12 cellular contexts compared by ENCODE assay signal in genomic region chr19:33511346-33511745, GRCh38. TPM values are rescaled to one million over a fixed set of nuclear protein-coding genes. Genes with fewer than 3 reads are reported as not detected.
DNase-seq lines count a peak whose midpoint lies in the region; ATAC-seq and TF ChIP-seq lines count a peak whose summit lies in the region.
"Had no signal": no experiment of that assay in that cellular context is flagged by ENCODE, and none has a peak within 500 bp of the region (broad histone marks: within the 10 kb centered on the region; RNA-seq: fewer than 3 reads in every experiment).

No MANE protein-coding gene starts in this region.

- H3K79me1 ChIP-seq in mesenchymal stem cell (replicated peaks; ENCODE audit: low read length, poor library complexity, severe bottlenecking), result peaks cover 60% of the 10 kb centered on the region

- no peak for TF ChIP-seq POLR2A in transverse colon (IDR thresholded peaks at IDR 0.05)

- WGBS in right cardiac atrium, result 90% methylated on average over 13 of the region's 13 CpGs
- 92% methylated on average over 11 of the region's 13 CpGs for WGBS in mesenchymal stem cell
- WGBS in transverse colon (ENCODE audit: low coverage in 1 of 2), 2 donors, result 94% methylated on average over 13 of the region's 13 CpGs; no CpG with 5 or more reads in 1 of the 2 donors

- no peak overlapping the region for H2AFZ ChIP-seq in mesenchymal stem cell (ENCODE audit: low read depth, low read length)

- H3K4me3 ChIP-seq in right cardiac atrium (ENCODE audit: low read length) (no peak overlapping the region), mesenchymal stem cell (ENCODE audit: insufficient read depth in 1 of 2, low read depth in 1 of 2, low read length in 2 of 2) (no peak overlapping the region), transverse colon (no peak overlapping the region)
- H3K4me3 ChIP-seq: HAP-1 had no signal

- H4K91ac ChIP-seq in mesenchymal stem cell (ENCODE audit: low read length), result peak overlapping the region; percentile 35

- H3K27ac ChIP-seq in right cardiac atrium (ENCODE audit: low read length) (no peak overlapping the region), mesenchymal stem cell (ENCODE audit: low read length, poor library complexity, severe bottlenecking) (no peak overlapping the region), transverse colon (no peak overlapping the region)

- H2BK5ac ChIP-seq in mesenchymal stem cell (ENCODE audit: low read depth, low read length, poor library complexity, severe bottlenecking), result no peak overlapping the region

- H3K23ac ChIP-seq in mesenchymal stem cell (ENCODE audit: low read length in 2 of 2), result no peak overlapping the region

- no peak for ATAC-seq in right cardiac atrium
- ATAC-seq in HG02884 (IDR thresholded peaks at IDR 0.05; ENCODE audit: unreplicated experiment), result no peak

- H3K9me3 ChIP-seq in right cardiac atrium (ENCODE audit: control insufficient read depth, low read length) (no peaks in the 10 kb centered on the region), mesenchymal stem cell (ENCODE audit: control insufficient read depth, low read length) (no peaks in the 10 kb centered on the region), transverse colon (no peaks in the 10 kb centered on the region)
- H3K9me3 ChIP-seq: HAP-1 had no signal

- DNase-seq in right cardiac atrium, result peak in 2 of 3 donors; percentile 13 to 39
- no peak for DNase-seq in cardiac septum (ENCODE audit: low spot score)
- no peak for DNase-seq in mesenchymal stem cell
- DNase-seq in putamen (ENCODE audit: low spot score), result peak; percentile 21
- DNase-seq in transverse colon, result no peak
- DNase-seq in KG1 (lab: John Stamatoyannopoulos, UW), result no peak
- DNase-seq: C1 segment of cervical spinal cord; CD4-positive, alpha-beta T cell; DMS79; GOT3 had no signal

- in situ Hi-C loops in transverse colon (cut with MboI; ENCODE audit: low pct_ligation_motif_present in 1 of 4, low pct_unique_long_range_greater_than_20kb in 1 of 4, low sequenced_read_pairs in 3 of 4), result no loop called here

- H2AK5ac ChIP-seq in mesenchymal stem cell (ENCODE audit: low read length, severe bottlenecking), result no peak overlapping the region

- H3K4me2 ChIP-seq in mesenchymal stem cell (ENCODE audit: low read length, poor library complexity, severe bottlenecking), result no peak overlapping the region

- no peak overlapping the region for H3K9ac ChIP-seq in mesenchymal stem cell (ENCODE audit: low read length)

- TF ChIP-seq EP300 in transverse colon (IDR thresholded peaks at IDR 0.05; ENCODE audit: low read depth), result no peak

- H3K14ac ChIP-seq in mesenchymal stem cell (ENCODE audit: low read length in 2 of 2), result no peak overlapping the region

- no peak overlapping the region for H3K18ac ChIP-seq in mesenchymal stem cell (ENCODE audit: low read depth in 1 of 2, low read length in 2 of 2)

- intact Hi-C loops in right cardiac atrium (cut with DNase I), result no loop called here
- intact Hi-C loops in cardiac septum (cut with DNase I), result no loop called here
- intact Hi-C loops in transverse colon (cut with DNase I; ENCODE audit: low total_unique reads), result no loop called here

- peaks cover 15 to 58% of the 10 kb centered on the region in 2 experiments for H3K36me3 ChIP-seq in mesenchymal stem cell (ENCODE audit: control insufficient read depth in 1 of 2, insufficient read depth in 2 of 2, low read depth in 1 of 2, low read length in 2 of 2)
- no peaks in the 10 kb centered on the region for H3K36me3 ChIP-seq in transverse colon
- H3K36me3 ChIP-seq: HAP-1 had no signal

- H2BK15ac ChIP-seq in mesenchymal stem cell (ENCODE audit: low read depth, poor library complexity, severe bottlenecking), result no peak overlapping the region

- H3K4ac ChIP-seq in mesenchymal stem cell (ENCODE audit: low read depth in 1 of 2, low read length in 2 of 2), result no peak overlapping the region

- no peak overlapping the region for H2BK12ac ChIP-seq in mesenchymal stem cell (ENCODE audit: low read length in 2 of 2)

- no peak for TF ChIP-seq CTCF in transverse colon (IDR thresholded peaks at IDR 0.05)

- no peaks in the 10 kb centered on the region for H3K27me3 ChIP-seq in right cardiac atrium (ENCODE audit: control insufficient read depth, insufficient read depth)
- H3K27me3 ChIP-seq in mesenchymal stem cell (ENCODE audit: control insufficient read depth in 1 of 2, insufficient read depth in 1 of 2, low read length in 2 of 2), result no peaks in the 10 kb centered on the region
- H3K27me3 ChIP-seq in transverse colon, result no peaks in the 10 kb centered on the region

- H3K4me1 ChIP-seq in right cardiac atrium (ENCODE audit: control insufficient read depth, insufficient read depth, low read length) (peaks cover 3% of the 10 kb centered on the region), mesenchymal stem cell (ENCODE audit: control insufficient read depth, insufficient read depth, low read depth, low read length) (peaks cover 15% of the 10 kb centered on the region), transverse colon (no peaks in the 10 kb centered on the region)
- H3K4me1 ChIP-seq: HAP-1 had no signal

- H2BK120ac ChIP-seq in mesenchymal stem cell (ENCODE audit: low read depth, low read length), result no peak overlapping the region

- no peak overlapping the region for H4K8ac ChIP-seq in mesenchymal stem cell (ENCODE audit: low read length)

RNA-seq across cellular contexts. Expression of gene PEPD, which starts 10.2 kb away (rescaled TPM):
- total RNA-seq in right cardiac atrium, result 10 to 100 TPM; 27.7 to 37.5 (median 34.9) TPM
- polyA plus RNA-seq in right cardiac atrium, result 30.1 TPM
- total RNA-seq in cardiac septum, result 30.1 TPM
- 82.6 TPM for polyA plus RNA-seq in mesenchymal stem cell (2013, experiment 1 of 2)
- 84.1 TPM for polyA plus RNA-seq in mesenchymal stem cell (2013, experiment 2 of 2)
- 100 to 1,000 TPM in 3 of 4 donors, 10 to 100 TPM in 1; 92.6 to 323 (median 218) TPM for total RNA-seq in transverse colon

Comparison
In these comparisons a context has a peak if more than half of its experiments do, and no peak if none do; other contexts are left out.
1. DNase-seq: peak in right cardiac atrium (2 of 3) and putamen (single experiment); none in cardiac septum (single experiment), mesenchymal stem cell (single experiment), transverse colon (single experiment) and KG1 (single experiment).